In genomic region chr1:53278294-53278693, GRCh38 we compare ENCODE assay signal across 9 cellular contexts. TPM values are rescaled to one million over a fixed set of nuclear protein-coding genes. Genes with fewer than 3 reads are reported as not detected.
DNase-seq lines count a peak whose midpoint lies in the region; ATAC-seq, FAIRE-seq and TF ChIP-seq lines count a peak whose summit lies in the region.
"Had no signal": no experiment of that assay in that cellular context is flagged by ENCODE, and none has a peak within 500 bp of the region (broad histone marks: within the 10 kb centered on the region; RNA-seq: fewer than 3 reads in every experiment).

No MANE protein-coding gene starts in this region.

- no peak for TF ChIP-seq POLR2A in H54 (IDR thresholded peaks at IDR 0.05; ENCODE audit: low read depth, low read length)

- DNase-seq in CD1c-positive myeloid dendritic cell (ENCODE audit: extremely low spot score) (peak; percentile 65), H54 (ENCODE audit: insufficient read length, low spot score) (peak; percentile 82), SW 1271 (lab: John Stamatoyannopoulos, UW) (peak; percentile 4 to 15), left ventricle myocardium superior (peak; percentile 72)
- peak in 1 of 2 donors; percentile 79 for DNase-seq in activated naive CD4-positive, alpha-beta T cell treated with anti-CD3 and anti-CD28 coated beads, Interleukin-2, amount 50 U/mL, for 72 hours (ENCODE audit: low spot score in 2 of 2)
- peak; percentile 40 to 65 for DNase-seq in stimulated activated CD4-positive, alpha-beta T cell treated with anti-CD3 and anti-CD28 coated beads, Interleukin-12 subunit alpha, Interleukin-12 subunit beta, amount 100 ng/mL, for 24 hours (ENCODE audit: low read depth in 2 of 2)

- no peaks in the 10 kb centered on the region for H3K9me3 Mint-ChIP-seq in activated naive CD4-positive, alpha-beta T cell treated with anti-CD3 and anti-CD28 coated beads, Interleukin-2, amount 50 U/mL, for 72 hours
- H3K9me3 Mint-ChIP-seq: IgD-negative memory B cell had no signal

- peaks cover 12 to 25% of the 10 kb centered on the region in 2 donors for H3K36me3 Mint-ChIP-seq in activated naive CD4-positive, alpha-beta T cell treated with anti-CD3 and anti-CD28 coated beads, Interleukin-2, amount 50 U/mL, for 72 hours

- H3K27ac Mint-ChIP-seq in activated naive CD4-positive, alpha-beta T cell treated with anti-CD3 and anti-CD28 coated beads, Interleukin-2, amount 50 U/mL, for 72 hours, result no peak overlapping the region

- FAIRE-seq in H54 (lab: Jason Lieb, UNC), result no peak

- peak; percentile 70 to 71 for ATAC-seq in activated naive CD4-positive, alpha-beta T cell treated with anti-CD3 and anti-CD28 coated beads, Interleukin-2, amount 50 U/mL, for 72 hours
- ATAC-seq in left ventricle myocardium superior (peak; percentile 66), GM21786 (IDR thresholded peaks at IDR 0.05; ENCODE audit: unreplicated experiment) (no peak), HG02885 (IDR thresholded peaks at IDR 0.05; ENCODE audit: poor library complexity, unreplicated experiment) (no peak)

- intact Hi-C loops in left ventricle myocardium superior (cut with micrococcal nuclease), result loop anchor here (2.0 kb wide), 1 partner anchor 115 kb away; no protein-coding TSS in a partner anchor

RNA-seq across cellular contexts. Expression of gene MAGOH, which starts 40.0 kb away (rescaled TPM):
- 10 to 100 TPM; 71.7 to 92.1 TPM for total RNA-seq in activated naive CD4-positive, alpha-beta T cell treated with anti-CD3 and anti-CD28 coated beads, Interleukin-2, amount 50 U/mL, for 72 hours
- total RNA-seq in left ventricle myocardium superior, result 25.0 TPM

RNA-seq across cellular contexts. Expression of gene LRP8, which starts 49.6 kb away (rescaled TPM):
- total RNA-seq in activated naive CD4-positive, alpha-beta T cell treated with anti-CD3 and anti-CD28 coated beads, Interleukin-2, amount 50 U/mL, for 72 hours, result 10 to 100 TPM; 39.8 to 43.7 TPM
- total RNA-seq in left ventricle myocardium superior, result 1.3 TPM

RNA-seq across cellular contexts. Expression of gene CZIB, which starts 57.9 kb away (rescaled TPM):
- 10 to 100 TPM; 40.0 to 67.6 TPM for total RNA-seq in activated naive CD4-positive, alpha-beta T cell treated with anti-CD3 and anti-CD28 coated beads, Interleukin-2, amount 50 U/mL, for 72 hours
- 56.4 TPM for total RNA-seq in left ventricle myocardium superior

Comparison
In these comparisons a context has a peak if more than half of its experiments do, and no peak if none do; other contexts are left out.
1. ATAC-seq: peak in activated naive CD4-positive, alpha-beta T cell treated with anti-CD3 and anti-CD28 coated beads, Interleukin-2, amount 50 U/mL, for 72 hours (2 of 2) and left ventricle myocardium superior (single experiment); none in GM21786 (single experiment) and HG02885 (single experiment).
2. RNA of gene LRP8, which starts 49.6 kb away (total RNA-seq): 39.8 to 43.7 TPM in activated naive CD4-positive, alpha-beta T cell treated with anti-CD3 and anti-CD28 coated beads, Interleukin-2, amount 50 U/mL, for 72 hours; 1.3 TPM in left ventricle myocardium superior (single experiment); every median in the first group is over 10 times any median in the second.